Comparison of ENCODE assay signal across 2 cellular contexts in the genomic region with DNA sequence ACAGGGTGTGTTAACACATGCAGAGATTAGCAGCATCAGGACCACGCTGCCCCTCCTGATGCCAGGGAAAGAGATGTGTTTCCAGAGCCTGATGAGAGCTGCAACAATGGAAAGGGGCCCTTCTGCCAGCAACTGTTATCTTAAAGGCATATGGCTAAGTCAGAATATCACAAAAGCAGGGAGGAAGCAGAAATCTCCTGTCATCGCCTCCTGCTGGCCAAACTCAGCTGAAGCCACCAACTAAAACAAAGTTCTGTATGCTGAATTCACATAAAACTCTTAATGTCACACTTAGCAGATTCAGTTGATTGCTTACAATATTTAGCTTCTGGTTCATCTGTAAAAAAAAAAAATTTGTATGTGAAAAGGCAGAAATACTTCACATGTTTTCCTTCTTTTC.
TF ChIP-seq lines count a peak whose summit lies in the region.

No MANE protein-coding gene starts in this region.

TF ChIP-seq in SK-N-SH, 30 proteins besides CTCF, POLR2A, EP300 and RAD21 (continued from another document):
- TF ChIP-seq MAX (IDR thresholded peaks at IDR 0.05; ENCODE audit: low read depth) (no peak), REST (IDR thresholded peaks at IDR 0.05; ENCODE audit: low read depth, low read length) (no peak), MXI1 (IDR thresholded peaks at IDR 0.05; ENCODE audit: low read depth, low read length) (no peak), POLR2AphosphoS5 (IDR thresholded peaks at IDR 0.05; ENCODE audit: low read depth, low read length) (no peak), NFIC (IDR thresholded peaks at IDR 0.05; ENCODE audit: borderline replicate concordance) (no peak), RXRA (IDR thresholded peaks at IDR 0.05; ENCODE audit: borderline replicate concordance, low read depth) (no peak), MEF2A (IDR thresholded peaks at IDR 0.05; ENCODE audit: borderline replicate concordance, low read depth) (no peak), CHD2 (IDR thresholded peaks at IDR 0.05; ENCODE audit: low read length, partially characterized antibody) (no peak), USF2 (IDR thresholded peaks at IDR 0.05; ENCODE audit: borderline replicate concordance, low read depth, low read length) (no peak), GATA2 (CRISPR knock-in tag; IDR thresholded peaks at IDR 0.05) (no peak), EZH2phosphoT487 (IDR thresholded peaks at IDR 0.05; ENCODE audit: borderline replicate concordance, low read depth) (no peak), RCOR1 (IDR thresholded peaks at IDR 0.05; ENCODE audit: low read length) (no peak), SIN3A (IDR thresholded peaks at IDR 0.05; ENCODE audit: borderline replicate concordance, low read depth, low read length) (no peak), ELF1 (IDR thresholded peaks at IDR 0.05) (no peak), YY1 (IDR thresholded peaks at IDR 0.05; ENCODE audit: low read depth) (no peak)
- TF ChIP-seq, protein P1, sequence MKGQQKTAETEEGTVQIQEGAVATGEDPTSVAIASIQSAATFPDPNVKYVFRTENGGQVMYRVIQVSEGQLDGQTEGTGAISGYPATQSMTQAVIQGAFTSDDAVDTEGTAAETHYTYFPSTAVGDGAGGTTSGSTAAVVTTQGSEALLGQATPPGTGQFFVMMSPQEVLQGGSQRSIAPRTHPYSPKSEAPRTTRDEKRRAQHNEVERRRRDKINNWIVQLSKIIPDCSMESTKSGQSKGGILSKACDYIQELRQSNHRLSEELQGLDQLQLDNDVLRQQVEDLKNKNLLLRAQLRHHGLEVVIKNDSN (IDR thresholded peaks at IDR 0.05; ENCODE audit: borderline replicate concordance, low read depth) = no peak
TF ChIP-seq in SK-N-SH: peak in this region for 0.

TF ChIP-seq in K562, 482 proteins besides CTCF, POLR2A, EP300 and RAD21 (continued from another document):
- TF ChIP-seq, protein P2, sequence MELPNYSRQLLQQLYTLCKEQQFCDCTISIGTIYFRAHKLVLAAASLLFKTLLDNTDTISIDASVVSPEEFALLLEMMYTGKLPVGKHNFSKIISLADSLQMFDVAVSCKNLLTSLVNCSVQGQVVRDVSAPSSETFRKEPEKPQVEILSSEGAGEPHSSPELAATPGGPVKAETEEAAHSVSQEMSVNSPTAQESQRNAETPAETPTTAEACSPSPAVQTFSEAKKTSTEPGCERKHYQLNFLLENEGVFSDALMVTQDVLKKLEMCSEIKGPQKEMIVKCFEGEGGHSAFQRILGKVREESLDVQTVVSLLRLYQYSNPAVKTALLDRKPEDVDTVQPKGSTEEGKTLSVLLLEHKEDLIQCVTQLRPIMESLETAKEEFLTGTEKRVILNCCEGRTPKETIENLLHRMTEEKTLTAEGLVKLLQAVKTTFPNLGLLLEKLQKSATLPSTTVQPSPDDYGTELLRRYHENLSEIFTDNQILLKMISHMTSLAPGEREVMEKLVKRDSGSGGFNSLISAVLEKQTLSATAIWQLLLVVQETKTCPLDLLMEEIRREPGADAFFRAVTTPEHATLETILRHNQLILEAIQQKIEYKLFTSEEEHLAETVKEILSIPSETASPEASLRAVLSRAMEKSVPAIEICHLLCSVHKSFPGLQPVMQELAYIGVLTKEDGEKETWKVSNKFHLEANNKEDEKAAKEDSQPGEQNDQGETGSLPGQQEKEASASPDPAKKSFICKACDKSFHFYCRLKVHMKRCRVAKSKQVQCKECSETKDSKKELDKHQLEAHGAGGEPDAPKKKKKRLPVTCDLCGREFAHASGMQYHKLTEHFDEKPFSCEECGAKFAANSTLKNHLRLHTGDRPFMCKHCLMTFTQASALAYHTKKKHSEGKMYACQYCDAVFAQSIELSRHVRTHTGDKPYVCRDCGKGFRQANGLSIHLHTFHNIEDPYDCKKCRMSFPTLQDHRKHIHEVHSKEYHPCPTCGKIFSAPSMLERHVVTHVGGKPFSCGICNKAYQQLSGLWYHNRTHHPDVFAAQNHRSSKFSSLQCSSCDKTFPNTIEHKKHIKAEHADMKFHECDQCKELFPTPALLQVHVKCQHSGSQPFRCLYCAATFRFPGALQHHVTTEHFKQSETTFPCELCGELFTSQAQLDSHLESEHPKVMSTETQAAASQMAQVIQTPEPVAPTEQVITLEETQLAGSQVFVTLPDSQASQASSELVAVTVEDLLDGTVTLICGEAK (IDR thresholded peaks at IDR 0.05) = no peak
- TF ChIP-seq, protein P2 (CRISPR knock-in tag; IDR thresholded peaks at IDR 0.05) = 0 out of 2 replicates have a peak, but pooled peaks have one; percentile 12
- TF ChIP-seq PHB (CRISPR knock-in tag; IDR thresholded peaks at IDR 0.05) (0 out of 2 replicates have a peak, but pooled peaks have one; percentile 36), SRF (CRISPR knock-in tag; IDR thresholded peaks at IDR 0.05) (peak in 1 of 2 experiments; percentile 47; a peak in 1 of 4 replicates), GMEB1 (CRISPR knock-in tag; IDR thresholded peaks at IDR 0.05) (no peak), MAZ (CRISPR knock-in tag; conservative IDR thresholded peaks at IDR 0.05 in 1 of 2, IDR thresholded peaks at IDR 0.05 in 1 of 2) (0 out of 4 replicates have a peak, but pooled peaks of 1 of the 2 experiments have one; percentile 28), SMC3 (conservative IDR thresholded peaks at IDR 0.05; ENCODE audit: insufficient read depth, low read depth, low read length) (0 out of 2 replicates have a peak, but pooled peaks have one; percentile 24), FOXJ3 (CRISPR knock-in tag; IDR thresholded peaks at IDR 0.05) (peak; percentile 37; the same call in 1 of the 2 replicates), ZNF830 (CRISPR knock-in tag; IDR thresholded peaks at IDR 0.05) (no peak), KLF13 (tag; IDR thresholded peaks at IDR 0.05; ENCODE audit: borderline replicate concordance, low read depth) (no peak)
TF ChIP-seq in K562: peak in this region for 7.
